In the genomic region with DNA sequence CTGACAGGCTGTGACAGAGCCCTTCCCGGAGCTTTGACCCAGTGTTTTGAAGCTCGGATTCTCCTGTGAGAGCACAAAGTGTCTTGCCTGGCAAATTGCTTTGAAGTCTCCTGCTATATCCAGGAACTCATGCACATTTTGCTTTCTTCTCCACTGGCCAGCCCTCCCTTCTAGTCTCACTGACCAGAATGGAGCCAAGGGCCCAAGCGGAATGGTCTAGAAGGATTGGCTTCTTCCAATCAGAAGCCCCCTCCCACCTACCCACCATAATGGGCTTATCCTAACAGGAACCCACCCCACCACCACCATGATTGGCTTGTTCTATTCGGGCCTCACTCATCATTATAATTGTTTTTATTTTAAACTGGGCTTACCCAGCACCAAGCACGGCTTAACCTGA, we compare ENCODE assay signal across 22 cellular contexts.
DNase-seq lines count a peak whose midpoint lies in the region; TF ChIP-seq lines count a peak whose summit lies in the region.
"Had no signal": no experiment of that assay in that cellular context is flagged by ENCODE, and none has a peak within 500 bp of the region (broad histone marks: within the 10 kb centered on the region; RNA-seq: fewer than 3 reads in every experiment).

No MANE protein-coding gene starts in this region.

- intact Hi-C loops in breast epithelium (cut with DNase I; ENCODE audit: low total_unique reads) (no loop called here), mammary epithelial cell (cut with micrococcal nuclease) (no loop called here), esophagus muscularis mucosa (cut with DNase I) (no loop called here)

- H3K4me3 ChIP-seq in breast epithelium = no peak overlapping the region
- no peak overlapping the region for H3K4me3 ChIP-seq in mammary epithelial cell (replicated peaks in 1 of 3; ENCODE audit: insufficient read depth in 1 of 3, low read depth in 2 of 3, low read length in 3 of 3)
- no peak overlapping the region for H3K4me3 ChIP-seq in esophagus muscularis mucosa
- H3K4me3 ChIP-seq: BLaER1 had no signal

- in situ Hi-C loops in mammary epithelial cell (cut with MboI; ENCODE audit: low sequenced_read_pairs in 2 of 2) = no loop called here

- no TSS peak for BruUV-seq in mammary epithelial cell (replicated peaks; lab: Mats Ljungman, UMichigan)

- no peak for TF ChIP-seq CTCF in breast epithelium (IDR thresholded peaks at IDR 0.05)
- no peak for TF ChIP-seq CTCF in mammary epithelial cell (conservative IDR thresholded peaks at IDR 0.05 in 1 of 2, IDR thresholded peaks at IDR 0.05 in 1 of 2; ENCODE audit: extremely low read depth in 1 of 2, insufficient read depth in 1 of 2, low read depth in 1 of 2, low read length in 2 of 2)
- TF ChIP-seq CTCF in esophagus muscularis mucosa (IDR thresholded peaks at IDR 0.05) = no peak

- CTCF ChIA-PET in mammary epithelial cell (lab: Charles Lee; ENCODE audit: low non-redundant PET) = no interaction called here

- no peaks in the 10 kb centered on the region for H4K20me1 ChIP-seq in mammary epithelial cell (ENCODE audit: insufficient read depth, low read length)
- H4K20me1 ChIP-seq: BLaER1 had no signal

- TF ChIP-seq POLR2A in breast epithelium (IDR thresholded peaks at IDR 0.05) (no peak), esophagus muscularis mucosa (IDR thresholded peaks at IDR 0.05; ENCODE audit: low read depth) (no peak)

- H3K27me3 ChIP-seq in breast epithelium = no peaks in the 10 kb centered on the region
- H3K27me3 ChIP-seq in mammary epithelial cell (ENCODE audit: insufficient read depth, low read length) = no peaks in the 10 kb centered on the region
- no peaks in the 10 kb centered on the region for H3K27me3 ChIP-seq in esophagus muscularis mucosa
- H3K27me3 ChIP-seq: BLaER1 had no signal

- no peaks in the 10 kb centered on the region for H3K4me1 ChIP-seq in breast epithelium
- no peaks in the 10 kb centered on the region for H3K4me1 ChIP-seq in mammary epithelial cell (ENCODE audit: insufficient read depth, low read length)
- H3K4me1 ChIP-seq in esophagus muscularis mucosa = no peaks in the 10 kb centered on the region
- H3K4me1 ChIP-seq: BE2C had no signal

- no peak overlapping the region for H3K4me2 ChIP-seq in mammary epithelial cell (ENCODE audit: insufficient read depth, low read depth, low read length)
- H3K4me2 ChIP-seq: BLaER1 had no signal

- H3K27ac ChIP-seq in breast epithelium (no peak overlapping the region), mammary epithelial cell (ENCODE audit: insufficient read depth, low read depth, low read length) (no peak overlapping the region), esophagus muscularis mucosa (replicated peaks in 1 of 4) (no peak overlapping the region)
- H3K27ac ChIP-seq: BLaER1 had no signal

- DNase-seq in breast epithelium (ENCODE audit: low spot score in 2 of 2) (peak; percentile 7 to 27), mammary epithelial cell (no peak), esophagus muscularis mucosa (ENCODE audit: extremely low spot score) (peak; percentile 78), ureter (ENCODE audit: low spot score) (peak; percentile 33), GM03348 (ENCODE audit: low spot score) (no peak), NCI-H2107 (lab: John Stamatoyannopoulos, UW) (no peak)
- DNase-seq: 8988T; ACHN; BE2C; C1 segment of cervical spinal cord; CD4-positive, alpha-beta memory T cell; CD4-positive, CD25-positive, alpha-beta regulatory T cell; CD8-positive, alpha-beta memory T cell; COR-L47; DMS 273 treated with DMSO at 0.1 percent for 48 hours; DMS153; DMS53; DMS79; DND-41; EL; GDM1 had no signal

- H3K9me3 ChIP-seq in breast epithelium (no peaks in the 10 kb centered on the region), mammary epithelial cell (replicated peaks; ENCODE audit: insufficient read depth, low read length) (no peaks in the 10 kb centered on the region), esophagus muscularis mucosa (no peaks in the 10 kb centered on the region)
- H3K9me3 ChIP-seq: BE2C, BLaER1 had no signal

- dilution Hi-C loops in mammary epithelial cell (cut with HindIII; ENCODE audit: low sequenced_read_pairs) = no loop called here

- no peak overlapping the region for H3K9ac ChIP-seq in mammary epithelial cell (ENCODE audit: insufficient read depth, low read length)
- H3K9ac ChIP-seq: BLaER1 had no signal

- H3K36me3 ChIP-seq in breast epithelium (no peaks in the 10 kb centered on the region), mammary epithelial cell (ENCODE audit: insufficient read depth, low read length) (no peaks in the 10 kb centered on the region), esophagus muscularis mucosa (no peaks in the 10 kb centered on the region)
- H3K36me3 ChIP-seq: BE2C, BLaER1 had no signal

- 85% methylated on average over 5 of the region's 5 CpGs for WGBS in mammary epithelial cell (ENCODE audit: low coverage, missing lambda C conversion rate)
- WGBS in esophagus muscularis mucosa = 96% methylated on average over 5 of the region's 5 CpGs

- no peak overlapping the region for H2AFZ ChIP-seq in mammary epithelial cell (ENCODE audit: low read depth, low read length)

- no peak for TF ChIP-seq EP300 in esophagus muscularis mucosa (IDR thresholded peaks at IDR 0.05)

- no peaks in the 10 kb centered on the region for H3K79me2 ChIP-seq in mammary epithelial cell (ENCODE audit: insufficient read depth, low read length)

Comparison
In these comparisons a context has a peak if more than half of its experiments do, and no peak if none do; other contexts are left out.
1. DNase-seq: peak in breast epithelium (2 of 2), esophagus muscularis mucosa (single experiment) and ureter (single experiment); none in mammary epithelial cell (single experiment), GM03348 (single experiment) and NCI-H2107 (single experiment).